8 cellular contexts compared by ENCODE assay signal in genomic region chr20:38321959-38322598, GRCh38. TPM values are rescaled to one million over a fixed set of nuclear protein-coding genes. Genes with fewer than 3 reads are reported as not detected.
A peak's percentile ranks its signal among the peaks of the same experiment; 100 is the strongest.
DNase-seq lines count a peak whose midpoint lies in the region; ATAC-seq and TF ChIP-seq lines count a peak whose summit lies in the region.

No MANE protein-coding gene starts in this region.

- no peak overlapping the region for H2AFZ ChIP-seq in PC-9

- CTCF ChIA-PET in A673 (lab: Charles Lee) (interaction anchor here (0.6 to 1.0 kb wide), 4 partner anchors 87 to 712 kb away, joined by 3 to 9 read pairs (median 4); no protein-coding TSS in a partner anchor), PC-9 (lab: Charles Lee) (interaction anchor here (0.7 to 1.1 kb wide), 4 partner anchors 75 to 264 kb away, joined by 3 to 5 read pairs (median 3); no protein-coding TSS in a partner anchor)

- ATAC-seq in HG03139 (IDR thresholded peaks at IDR 0.05; ENCODE audit: unreplicated experiment) = no peak

- POLR2A ChIA-PET in A673 (lab: Charles Lee; ENCODE audit: low non-redundant PET) = no interaction called here
- POLR2A ChIA-PET in PC-9 (lab: Charles Lee; ENCODE audit: unreplicated experiment) = no interaction called here

- intact Hi-C loops in A673 (cut with micrococcal nuclease; ENCODE audit: unreplicated experiment) (no loop called here), PC-9 (cut with micrococcal nuclease; ENCODE audit: unreplicated experiment) (loop anchor here (1.0 to 5.0 kb wide), 4 partner anchors 93 to 760 kb away; partner anchors contain the start of gene TGM2)

- TF ChIP-seq CTCF in A673 (conservative IDR thresholded peaks at IDR 0.05; ENCODE audit: low read depth, low read length) (peak; percentile 75), GM12875 (IDR thresholded peaks at IDR 0.05; ENCODE audit: borderline replicate concordance, insufficient read depth, low read depth, low read length) (peak; percentile 40; the same call in 1 of the 2 replicates), PC-9 (conservative IDR thresholded peaks at IDR 0.05) (peak; percentile 81), nephron (IDR thresholded peaks at IDR 0.05; ENCODE audit: unreplicated experiment in 3 of 3) (peak; percentile 60 to 76 (median 72))

- H3F3A ChIP-seq in PC-9 (ENCODE audit: insufficient read depth, low read depth) = no peaks in the 10 kb centered on the region

- peaks cover 28% of the 10 kb centered on the region for H3K27me3 Mint-ChIP-seq in nephron (ENCODE audit: low read depth)

- peak overlapping the region in 2 of 3 experiments; percentile 22 to 23 for H3K27ac Mint-ChIP-seq in nephron

- BruUV-seq in A673 (replicated peaks; lab: Mats Ljungman, UMichigan) (no TSS peak), PC-9 (replicated peaks; lab: Mats Ljungman, UMichigan) (no TSS peak)

- H3K79me2 ChIP-seq in PC-9 (ENCODE audit: low read depth) = no peaks in the 10 kb centered on the region

- H3K4me3 ChIP-seq in A673 (ENCODE audit: low read depth, low read length, poor library complexity, severe bottlenecking) = no peak overlapping the region
- no peak overlapping the region for H3K4me3 ChIP-seq in GM12875 (ENCODE audit: low read depth, low read length)
- no peak overlapping the region for H3K4me3 ChIP-seq in PC-9

- H3K4me1 Mint-ChIP-seq in nephron = peaks cover 13% of the 10 kb centered on the region

- H4K20me1 ChIP-seq in PC-9 (ENCODE audit: insufficient read depth) = no peaks in the 10 kb centered on the region

- H3K4me3 Mint-ChIP-seq in nephron = no peak overlapping the region

- H3K36me3 Mint-ChIP-seq in nephron (ENCODE audit: low read depth) = no peaks in the 10 kb centered on the region

- no peak overlapping the region for H3K27ac ChIP-seq in A673 (ENCODE audit: low read depth, low read length, poor library complexity, severe bottlenecking)
- no peak overlapping the region for H3K27ac ChIP-seq in PC-9

- H3K9me3 ChIP-seq in A673 (ENCODE audit: low read depth, low read length, poor library complexity, severe bottlenecking) (no peaks in the 10 kb centered on the region), PC-9 (ENCODE audit: insufficient read depth, low read depth) (no peaks in the 10 kb centered on the region)

- H3K36me3 ChIP-seq in A673 (ENCODE audit: insufficient read depth, low read length, poor library complexity, severe bottlenecking) (no peaks in the 10 kb centered on the region), PC-9 (ENCODE audit: low read depth) (no peaks in the 10 kb centered on the region)

- DNase-seq in A673 (ENCODE audit: low spot score) (peak; percentile 63), PC-9 (peak in 1 of 2 experiments; percentile 47), epidermal melanocyte (ENCODE audit: insufficient read length, low spot score) (peak; percentile 48), activated gamma-delta T cell treated with Interleukin-2 at 50 U/mL for 16 hours (no peak)
- no peak for DNase-seq in central memory CD4-positive, alpha-beta T cell

- H3K4me2 ChIP-seq in PC-9 = no peak overlapping the region

- H3K27me3 ChIP-seq in A673 (replicated peaks; ENCODE audit: insufficient read depth, low read depth, low read length, poor library complexity) (peaks cover 36% of the 10 kb centered on the region), PC-9 (ENCODE audit: insufficient read depth, low read depth) (peaks cover 49% of the 10 kb centered on the region)

- no peaks in the 10 kb centered on the region for H3K9me2 ChIP-seq in PC-9 (ENCODE audit: insufficient read depth)

- H3K9me3 Mint-ChIP-seq in nephron = no peaks in the 10 kb centered on the region

- H3K4me1 ChIP-seq in A673 (ENCODE audit: insufficient read depth, low read length, poor library complexity, severe bottlenecking) = no peaks in the 10 kb centered on the region
- no peaks in the 10 kb centered on the region for H3K4me1 ChIP-seq in PC-9 (replicated peaks; ENCODE audit: insufficient read depth)

RNA-seq across cellular contexts. Expression of gene BPI, which starts 18.1 kb away (rescaled TPM):
- total RNA-seq in A673 (2021) (not detected in 2 replicates), PC-9 (2021) (not detected in 2 replicates)

RNA-seq across cellular contexts. Expression of gene LBP, which starts 24.2 kb away (rescaled TPM):
- total RNA-seq in A673 (2021) (not detected in 2 replicates), PC-9 (2021) (not detected in 2 replicates)

Comparison
In these comparisons a context has a peak if more than half of its experiments do, and no peak if none do; other contexts are left out.
1. DNase-seq: peak in A673 (single experiment) and epidermal melanocyte (single experiment); none in central memory CD4-positive, alpha-beta T cell (single experiment) and activated gamma-delta T cell treated with Interleukin-2 at 50 U/mL for 16 hours (single experiment).
2. Peak in every context shown above with its lines, with median percentiles within 50 percentile points of each other: CTCF ChIP-seq.